Comparison of ENCODE assay signal across 30 cellular contexts in the genomic region with DNA sequence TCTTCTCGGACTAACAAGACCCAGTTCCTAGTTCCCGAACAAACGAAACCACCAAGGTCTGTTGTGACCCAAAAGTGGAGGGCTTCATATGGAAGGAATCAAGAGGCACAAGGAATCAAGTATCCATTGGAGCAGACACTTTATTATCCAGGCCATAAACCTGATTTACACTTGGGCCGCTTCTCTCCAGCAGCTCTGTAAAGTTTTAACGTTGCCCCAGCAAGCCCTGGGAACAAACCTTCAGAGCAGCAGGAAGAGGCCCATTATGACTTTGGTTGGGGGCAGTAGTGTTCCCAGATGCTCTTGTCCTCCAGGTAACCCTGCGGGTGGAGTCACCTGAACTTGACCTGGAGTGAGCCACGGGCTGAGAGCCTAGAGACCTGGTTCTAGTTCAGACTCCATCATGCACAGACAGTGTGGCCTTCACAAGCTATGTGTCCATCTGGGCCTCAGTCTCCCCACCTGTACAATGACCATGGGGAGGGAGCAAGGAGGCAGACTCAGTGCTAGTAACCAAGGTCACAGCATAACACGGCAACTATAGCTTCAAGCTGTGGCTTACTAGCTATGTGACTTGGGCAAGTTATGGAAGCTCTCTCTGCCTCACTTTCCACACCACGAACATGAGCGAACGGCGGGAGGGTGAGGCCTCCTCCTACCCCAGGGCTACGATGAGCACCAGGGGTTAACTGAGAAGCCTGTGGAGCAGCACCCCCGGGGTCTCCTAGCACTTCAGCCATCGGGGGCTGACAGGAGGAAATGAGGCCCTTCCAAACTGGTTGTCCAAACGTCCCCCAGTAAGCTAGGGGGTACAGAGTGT.
DNase-seq lines count a peak whose midpoint lies in the region; ATAC-seq, FAIRE-seq and TF ChIP-seq lines count a peak whose summit lies in the region.
"Had no signal": no experiment of that assay in that cellular context is flagged by ENCODE, and none has a peak within 500 bp of the region (broad histone marks: within the 10 kb centered on the region; RNA-seq: fewer than 3 reads in every experiment).

No MANE protein-coding gene starts in this region.

- intact Hi-C loops in tibial artery (cut with DNase I; ENCODE audit: low total_unique reads): no loop called here

- no peak for TF ChIP-seq CTCF in H1 (IDR thresholded peaks at IDR 0.05; ENCODE audit: control extremely low read depth in 1 of 3, insufficient read depth in 1 of 3, low read depth in 1 of 3, low read length in 3 of 3)
- TF ChIP-seq CTCF in tibial artery (IDR thresholded peaks at IDR 0.05): no peak

- no peak overlapping the region for H3K56ac ChIP-seq in H1 (replicated peaks; ENCODE audit: insufficient read length, low read depth, low read length)

- peak; percentile 39 for DNase-seq in activated effector memory CD4-positive, alpha-beta T cell treated with anti-CD3 and anti-CD28 coated beads, Interleukin-2, amount 50 U/mL, for 16 hours
- DNase-seq in activated effector memory CD4-positive, alpha-beta T cell treated with Interleukin-2 at 50 U/mL for 16 hours: no peak
- DNase-seq in H1 (ENCODE audit: low read depth in 1 of 2, low spot score in 2 of 2) (no peak), neuronal stem cell (ENCODE audit: low spot score) (no peak), tibial artery (peak; percentile 2 to 20), NAMALWA (ENCODE audit: low spot score) (no peak), hippocampal formation (lab: John Stamatoyannopoulos, UW) (no peak)
- DNase-seq: 8988T; activated CD4-positive, alpha-beta T cell treated with anti-CD3 and anti-CD28 coated beads, Interleukin-2, amount 10 ng/mL, durations not matched to agents 7 days and 5 days; activated gamma-delta T cell treated with Interleukin-2 at 50 U/mL for 16 hours; activated T-cell treated with anti-CD3 and anti-CD28 coated beads, Interleukin-2, amount 50 U/mL, for 1 hour; hypothalamus; IMR-90; NCI-H1436; NCI-H2081 treated with DMSO at 0.1 percent for 48 hours; right cardiac atrium; SJCRH30; stimulated activated CD4-positive, alpha-beta T cell treated with anti-CD3 and anti-CD28 coated beads, Interleukin-4, amount 100 ng/mL, for 24 hours; T1000; trophoblast cell; WERI-Rb-1 had no signal

- H4K5ac ChIP-seq in H1 (ENCODE audit: insufficient read length, low read depth, low read length): no peak overlapping the region

- no peak for TF ChIP-seq RAD21 in H1 (IDR thresholded peaks at IDR 0.05 in 1 of 2, conservative IDR thresholded peaks at IDR 0.05 in 1 of 2; ENCODE audit: low read depth in 2 of 2, low read length in 2 of 2)

- no peaks in the 10 kb centered on the region for H3K79me2 ChIP-seq in H1 (ENCODE audit: control insufficient read depth in 1 of 2, insufficient read depth in 2 of 2, low read length in 2 of 2)

- H3K9me3 ChIP-seq in H1 (ENCODE audit: insufficient read depth in 2 of 2, low read depth in 1 of 2, low read length in 1 of 2) (no peaks in the 10 kb centered on the region), neuronal stem cell (replicated peaks in 1 of 2; ENCODE audit: control insufficient read depth in 2 of 2, insufficient read depth in 1 of 2, low read depth in 1 of 2, low read length in 2 of 2) (no peaks in the 10 kb centered on the region), tibial artery (no peaks in the 10 kb centered on the region)
- H3K9me3 ChIP-seq: gastroesophageal sphincter, HAP-1, SJCRH30 had no signal

- H3K14ac ChIP-seq in H1 (ENCODE audit: insufficient read length) (no peak overlapping the region), neuronal stem cell (ENCODE audit: low read length) (no peak overlapping the region)

- CTCF ChIA-PET in H1 (lab: Charles Lee; ENCODE audit: partially characterized antibody): interaction anchor here (0.7 to 2.9 kb wide), 10 partner anchors 9 to 199 kb away, joined by 3 to 13 read pairs (median 3); no protein-coding TSS in a partner anchor

- H2BK15ac ChIP-seq in H1 (ENCODE audit: low read length) (no peak overlapping the region), neuronal stem cell (ENCODE audit: low read length) (no peak overlapping the region)

- no peaks in the 10 kb centered on the region for H3K79me1 ChIP-seq in H1 (ENCODE audit: low read depth, low read length)
- no peaks in the 10 kb centered on the region for H3K79me1 ChIP-seq in neuronal stem cell (ENCODE audit: low read depth, low read length)

- 87% methylated on average over 16 of the region's 16 CpGs; no CpG with 5 or more reads in 1 of the 2 experiments for WGBS in H1 (ENCODE audit: extremely low coverage in 1 of 2, insufficient coverage in 1 of 2, insufficient read length in 1 of 2, insufficient replicate concordance in 2 of 2, low coverage in 1 of 2, low lambda C conversion rate in 2 of 2, missing lambda C conversion rate in 1 of 2), 2 experiments
- no CpG with 5 or more reads among the region's 16 CpGs for WGBS in neuronal stem cell (ENCODE audit: extremely low coverage in 2 of 2, insufficient read length in 2 of 2, insufficient replicate concordance in 1 of 2), 2 donors

- H3K18ac ChIP-seq in H1 (ENCODE audit: extremely low read depth, low read length): no peak overlapping the region
- no peak overlapping the region for H3K18ac ChIP-seq in neuronal stem cell (ENCODE audit: low read length)

- H2BK12ac ChIP-seq in H1 (ENCODE audit: low read depth, low read length) (peak overlapping the region; percentile 30; the same call in 1 of the 2 replicates), neuronal stem cell (ENCODE audit: low read length) (no peak overlapping the region)

- H4K20me1 ChIP-seq in H1 (replicated peaks in 1 of 2; ENCODE audit: control insufficient read depth in 1 of 2, insufficient read depth in 2 of 2, low read length in 2 of 2): no peaks in the 10 kb centered on the region

- no peak for ATAC-seq in HG02588 (IDR thresholded peaks at IDR 0.05; ENCODE audit: unreplicated experiment)
- ATAC-seq: gastroesophageal sphincter, left lobe of liver, Panc1, right cardiac atrium had no signal

- H2AK5ac ChIP-seq in H1 (ENCODE audit: low read depth, low read length) (0 out of 2 replicates have a peak overlapping the region, but pooled peaks have one; percentile 15), neuronal stem cell (ENCODE audit: low read depth, low read length) (no peak overlapping the region)

- H3K23ac ChIP-seq in H1 (ENCODE audit: insufficient read length) (no peak overlapping the region), neuronal stem cell (ENCODE audit: low read depth, low read length, poor library complexity) (no peak overlapping the region)

- H4K8ac ChIP-seq in H1 (ENCODE audit: extremely low read depth, insufficient read depth, low read length) (no peak overlapping the region), neuronal stem cell (ENCODE audit: low read depth, low read length) (no peak overlapping the region)

- TF ChIP-seq EP300 in H1 (IDR thresholded peaks at IDR 0.05; ENCODE audit: borderline replicate concordance in 1 of 2, low read depth in 2 of 2, low read length in 2 of 2): no peak

- H2BK120ac ChIP-seq in H1 (replicated peaks; ENCODE audit: low read depth, low read length) (no peak overlapping the region), neuronal stem cell (ENCODE audit: low read depth, low read length) (no peak overlapping the region)

- no peak overlapping the region for H3K4me3 ChIP-seq in H1 (ENCODE audit: extremely low read depth in 1 of 4, insufficient read depth in 2 of 4, low read depth in 3 of 4, low read length in 4 of 4)
- H3K4me3 ChIP-seq in neuronal stem cell (ENCODE audit: low read length in 2 of 2): no peak overlapping the region
- H3K4me3 ChIP-seq in tibial artery: no peak overlapping the region
- H3K4me3 ChIP-seq: dorsolateral prefrontal cortex, gastroesophageal sphincter, HAP-1, neural progenitor cell, SJCRH30 had no signal

- H3K4ac ChIP-seq in H1 (replicated peaks; ENCODE audit: insufficient read length, low read depth, low read length) (no peak overlapping the region), neuronal stem cell (ENCODE audit: low read length) (no peak overlapping the region)

- no peaks in the 10 kb centered on the region for H3K23me2 ChIP-seq in H1 (ENCODE audit: low read depth, low read length)

- H3K4me2 ChIP-seq in H1 (ENCODE audit: insufficient read depth in 1 of 2, low read depth in 2 of 2, low read length in 2 of 2): no peak overlapping the region
- H3K4me2 ChIP-seq in neuronal stem cell (ENCODE audit: insufficient read depth, low read length, poor library complexity, severe bottlenecking): no peak overlapping the region
- H3K4me2 ChIP-seq: neural progenitor cell had no signal

- no peak overlapping the region for H3K27ac ChIP-seq in H1 (ENCODE audit: low read depth, low read length)
- H3K27ac ChIP-seq in neuronal stem cell (replicated peaks; ENCODE audit: low read length): no peak overlapping the region
- H3K27ac ChIP-seq in tibial artery: no peak overlapping the region
- H3K27ac ChIP-seq: C4-2B, dorsolateral prefrontal cortex, gastroesophageal sphincter, neural progenitor cell, SJCRH30, WERI-Rb-1 had no signal

- H2AFZ ChIP-seq in H1 (ENCODE audit: low read length) (no peak overlapping the region), neuronal stem cell (ENCODE audit: low read length) (no peak overlapping the region)
- H2AFZ ChIP-seq: neural progenitor cell had no signal

- no peak for TF ChIP-seq POLR2A in H1 (IDR thresholded peaks at IDR 0.05; ENCODE audit: control extremely low read depth in 1 of 2, low read depth in 2 of 2, low read length in 2 of 2)

- H3K27me3 ChIP-seq in H1 (replicated peaks in 1 of 4; ENCODE audit: control insufficient read depth in 3 of 4, extremely low read depth in 1 of 4, insufficient read depth in 3 of 4, low read length in 3 of 4): no peaks in the 10 kb centered on the region; a peak in 1 of 7 replicates
- H3K27me3 ChIP-seq in neuronal stem cell (ENCODE audit: control insufficient read depth in 3 of 3, insufficient read depth in 3 of 3, low read depth in 1 of 3, low read length in 3 of 3): peaks cover 0 to 13% (median 0%) of the 10 kb centered on the region in 3 experiments
- peaks cover 0 to 44% of the 10 kb centered on the region in 2 donors for H3K27me3 ChIP-seq in tibial artery
- H3K27me3 ChIP-seq: dorsolateral prefrontal cortex, neural progenitor cell had no signal

- H3K9ac ChIP-seq in H1 (replicated peaks in 1 of 4; ENCODE audit: extremely low read depth in 1 of 4, low read depth in 3 of 4, low read length in 3 of 4) (no peak overlapping the region), neuronal stem cell (ENCODE audit: low read depth, low read length, poor library complexity) (no peak overlapping the region)
- H3K9ac ChIP-seq: neural progenitor cell had no signal

- H2BK5ac ChIP-seq in H1 (ENCODE audit: low read depth, low read length): no peak overlapping the region
- no peak overlapping the region for H2BK5ac ChIP-seq in neuronal stem cell (ENCODE audit: low read length)

- no peak overlapping the region for H2BK20ac ChIP-seq in H1 (ENCODE audit: low read length)

- FAIRE-seq in H1 (lab: Jason Lieb, UNC): no peak
- FAIRE-seq: GM12892 had no signal

- H4K91ac ChIP-seq in H1 (replicated peaks; ENCODE audit: insufficient read length, low read length): no peak overlapping the region
- peak overlapping the region; percentile 27 for H4K91ac ChIP-seq in neuronal stem cell (ENCODE audit: low read depth, low read length, poor library complexity)

- POLR2A ChIA-PET in H1 (lab: Charles Lee; ENCODE audit: partially characterized antibody): interaction anchor here (2.5 kb wide), 1 partner anchor 9 kb away, joined by 9 read pairs; no protein-coding TSS in a partner anchor

- H3K4me1 ChIP-seq in H1 (replicated peaks in 1 of 4; ENCODE audit: control insufficient read depth in 3 of 4, insufficient read depth in 4 of 4, low read length in 3 of 4) (peaks cover 0 to 2% (median under 1%) of the 10 kb centered on the region in 4 experiments; a peak in 2 of 7 replicates), neuronal stem cell (ENCODE audit: control insufficient read depth in 2 of 2, insufficient read depth in 1 of 2, low read depth in 1 of 2, low read length in 2 of 2) (peaks cover 2 to 3% of the 10 kb centered on the region in 2 donors), tibial artery (no peaks in the 10 kb centered on the region)
- H3K4me1 ChIP-seq: gastroesophageal sphincter, HAP-1, neural progenitor cell, SJCRH30 had no signal

- no peaks in the 10 kb centered on the region for H3K36me3 ChIP-seq in H1 (ENCODE audit: control insufficient read depth in 2 of 4, insufficient read depth in 4 of 4, low read length in 3 of 4)
- H3K36me3 ChIP-seq in neuronal stem cell (replicated peaks in 1 of 2; ENCODE audit: control insufficient read depth in 2 of 2, insufficient read depth in 2 of 2, low read length in 2 of 2): no peaks in the 10 kb centered on the region
- H3K36me3 ChIP-seq in tibial artery: no peaks in the 10 kb centered on the region
- H3K36me3 ChIP-seq: gastroesophageal sphincter, HAP-1, neural progenitor cell, SJCRH30, WERI-Rb-1 had no signal

Comparison
In these comparisons a context has a peak if more than half of its experiments do, and no peak if none do; other contexts are left out.
1. DNase-seq: peak in activated effector memory CD4-positive, alpha-beta T cell treated with anti-CD3 and anti-CD28 coated beads, Interleukin-2, amount 50 U/mL, for 16 hours (single experiment) and tibial artery (2 of 2); none in activated effector memory CD4-positive, alpha-beta T cell treated with Interleukin-2 at 50 U/mL for 16 hours (single experiment), H1 (0 of 2), neuronal stem cell (single experiment), NAMALWA (single experiment) and hippocampal formation (0 of 2).